ENCODE assay signal across 1 cellular context in the genomic region with DNA sequence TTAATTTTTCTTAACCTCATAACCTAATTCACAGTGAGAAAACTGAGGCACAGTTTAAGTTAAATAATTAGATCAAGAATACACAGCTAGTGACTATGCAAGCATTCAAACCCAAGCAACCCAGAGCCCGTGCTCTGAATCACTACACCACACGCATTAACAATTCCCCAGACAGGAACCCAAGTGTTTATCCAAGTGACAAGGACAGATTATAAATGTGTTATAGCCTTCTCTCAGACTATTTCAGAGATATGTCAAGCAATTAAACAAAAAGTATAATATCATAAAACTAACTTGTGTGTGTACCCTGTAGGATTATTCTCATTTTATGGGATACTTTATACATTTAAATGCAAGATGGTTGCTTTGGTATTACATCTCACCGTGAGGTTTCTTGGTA.
TF ChIP-seq lines count a peak whose summit lies in the region.

No MANE protein-coding gene starts in this region.

TF ChIP-seq in HEK293, 187 proteins besides CTCF, POLR2A, EP300 and RAD21 (continued from another document):
- 0 out of 2 replicates have a peak, but pooled peaks have one; percentile 18 for TF ChIP-seq ZNF629 (tag by site-specific recombination; IDR thresholded peaks at IDR 0.05)
- TF ChIP-seq ZNF76 (tag by site-specific recombination; IDR thresholded peaks at IDR 0.05; ENCODE audit: borderline replicate concordance, low read depth) = no peak
- TF ChIP-seq ZNF623 (tag by site-specific recombination; IDR thresholded peaks at IDR 0.05) = no peak
- TF ChIP-seq FEZF1 (tag by site-specific recombination; IDR thresholded peaks at IDR 0.05) = peak; percentile 48
- no peak for TF ChIP-seq ZNF140 (tag by site-specific recombination; IDR thresholded peaks at IDR 0.05)
- TF ChIP-seq ZNF366 (tag by site-specific recombination; conservative IDR thresholded peaks at IDR 0.05) = 0 out of 2 replicates have a peak, but pooled peaks have one; percentile 38
- no peak for TF ChIP-seq ZNF274 (IDR thresholded peaks at IDR 0.05; ENCODE audit: low read length)
- no peak for TF ChIP-seq ZNF274 (tag by site-specific recombination; IDR thresholded peaks at IDR 0.05; ENCODE audit: borderline replicate concordance)
- 0 out of 2 replicates have a peak, but pooled peaks have one; percentile 31 for TF ChIP-seq ZNF558 (tag by site-specific recombination; IDR thresholded peaks at IDR 0.05)
- TF ChIP-seq, protein P1, sequence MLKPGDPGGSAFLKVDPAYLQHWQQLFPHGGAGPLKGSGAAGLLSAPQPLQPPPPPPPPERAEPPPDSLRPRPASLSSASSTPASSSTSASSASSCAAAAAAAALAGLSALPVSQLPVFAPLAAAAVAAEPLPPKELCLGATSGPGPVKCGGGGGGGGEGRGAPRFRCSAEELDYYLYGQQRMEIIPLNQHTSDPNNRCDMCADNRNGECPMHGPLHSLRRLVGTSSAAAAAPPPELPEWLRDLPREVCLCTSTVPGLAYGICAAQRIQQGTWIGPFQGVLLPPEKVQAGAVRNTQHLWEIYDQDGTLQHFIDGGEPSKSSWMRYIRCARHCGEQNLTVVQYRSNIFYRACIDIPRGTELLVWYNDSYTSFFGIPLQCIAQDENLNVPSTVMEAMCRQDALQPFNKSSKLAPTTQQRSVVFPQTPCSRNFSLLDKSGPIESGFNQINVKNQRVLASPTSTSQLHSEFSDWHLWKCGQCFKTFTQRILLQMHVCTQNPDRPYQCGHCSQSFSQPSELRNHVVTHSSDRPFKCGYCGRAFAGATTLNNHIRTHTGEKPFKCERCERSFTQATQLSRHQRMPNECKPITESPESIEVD (tag by site-specific recombination; IDR thresholded peaks at IDR 0.05) = peak; percentile 99
- TF ChIP-seq SP7 (tag by site-specific recombination; IDR thresholded peaks at IDR 0.05) = no peak
- peak; percentile 84 for TF ChIP-seq ZNF843 (tag by site-specific recombination; IDR thresholded peaks at IDR 0.05)
- TF ChIP-seq OSR2 (tag by site-specific recombination; IDR thresholded peaks at IDR 0.05) = peak; percentile 70
- peak; percentile 72; the same call in 1 of the 2 replicates for TF ChIP-seq ZNF660 (tag by site-specific recombination; IDR thresholded peaks at IDR 0.05)
- TF ChIP-seq SP2 (tag by site-specific recombination; IDR thresholded peaks at IDR 0.05) = no peak
